In the genomic region with DNA sequence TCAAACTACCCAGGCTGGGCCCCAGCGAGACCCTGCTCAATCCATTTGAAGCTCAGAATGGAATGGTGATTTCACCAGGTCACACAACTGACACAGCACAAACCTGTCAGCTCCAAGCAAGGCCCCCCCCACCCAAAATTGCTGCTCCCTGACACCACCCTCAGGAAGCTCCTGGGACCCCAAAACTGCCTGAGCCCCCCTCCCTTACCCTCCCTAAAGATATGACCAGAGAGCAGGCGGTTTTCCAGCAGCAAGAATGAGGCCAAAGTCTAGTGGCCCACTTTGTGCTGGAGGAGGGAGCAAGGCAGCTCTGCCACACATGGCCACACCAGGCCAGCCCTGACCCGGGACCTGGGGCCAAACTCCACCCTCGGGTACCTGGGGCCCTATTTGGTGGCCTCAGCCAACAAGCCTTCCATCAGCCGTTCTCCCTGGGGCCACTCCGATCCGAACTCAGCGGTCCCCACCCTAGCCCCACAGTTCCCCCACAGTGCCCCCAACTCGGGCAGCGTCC, we compare ENCODE assay signal across 8 cellular contexts. TPM values are rescaled to one million over a fixed set of nuclear protein-coding genes. Genes with fewer than 3 reads are reported as not detected.
DNase-seq lines count a peak whose midpoint lies in the region; ATAC-seq, FAIRE-seq and TF ChIP-seq lines count a peak whose summit lies in the region.
"Had no signal": no experiment of that assay in that cellular context is flagged by ENCODE, and none has a peak within 500 bp of the region (broad histone marks: within the 10 kb centered on the region; RNA-seq: fewer than 3 reads in every experiment).

No MANE protein-coding gene starts in this region.

- peak overlapping the region; percentile 80; the same call in 1 of the 2 replicates for H3K27ac ChIP-seq in GM23338 (ENCODE audit: low read depth)

- peaks cover 52% of the 10 kb centered on the region for H3K79me2 ChIP-seq in GM23338 (replicated peaks; ENCODE audit: insufficient read depth)

- no peak overlapping the region for H3K27ac Mint-ChIP-seq in GM23338
- no peak overlapping the region for H3K27ac Mint-ChIP-seq in neural crest cell (ENCODE audit: unreplicated experiment)

- peaks cover 38% of the 10 kb centered on the region for H3F3A ChIP-seq in GM23338 (replicated peaks; ENCODE audit: low read depth)

- H3K36me3 Mint-ChIP-seq in GM23338 (ENCODE audit: low read depth) = peaks cover 15% of the 10 kb centered on the region
- H3K36me3 Mint-ChIP-seq in neural crest cell (ENCODE audit: low read depth) = peaks cover 3% of the 10 kb centered on the region

- H3K4me1 Mint-ChIP-seq in GM23338 (peaks cover 39% of the 10 kb centered on the region), neural crest cell (peaks cover 57% of the 10 kb centered on the region)

- FAIRE-seq in bronchial epithelial cell (lab: Jason Lieb, UNC) = no peak

- TF ChIP-seq CTCF in GM23338 (conservative IDR thresholded peaks at IDR 0.05; ENCODE audit: low read depth in 2 of 2) (no peak), bronchial epithelial cell (IDR thresholded peaks at IDR 0.05; ENCODE audit: insufficient read depth, low read length, severe bottlenecking) (no peak), neural crest cell (conservative IDR thresholded peaks at IDR 0.05) (no peak)

- H3K4me2 ChIP-seq in GM23338 = peak overlapping the region; percentile 93

- H3K9me2 ChIP-seq in GM23338 (ENCODE audit: insufficient read depth) = no peaks in the 10 kb centered on the region

- no peaks in the 10 kb centered on the region for H3K36me3 ChIP-seq in GM23338 (ENCODE audit: insufficient read depth)
- peaks cover 8% of the 10 kb centered on the region for H3K36me3 ChIP-seq in bronchial epithelial cell (ENCODE audit: control insufficient read depth, insufficient read depth, low read length)

- peaks cover 28% of the 10 kb centered on the region for H3K4me1 ChIP-seq in GM23338 (ENCODE audit: insufficient read depth)

- H3K4me3 Mint-ChIP-seq in GM23338 (peak overlapping the region; percentile 94), neural crest cell (peak overlapping the region; percentile 98)

- H4K20me1 ChIP-seq in GM23338 (replicated peaks; ENCODE audit: insufficient read depth) = peaks cover 15% of the 10 kb centered on the region; the same call in 1 of the 2 replicates

- ATAC-seq in GM23338 = no peak
- ATAC-seq in HG02885 (IDR thresholded peaks at IDR 0.05; ENCODE audit: poor library complexity, unreplicated experiment) = no peak

- H3K27me3 Mint-ChIP-seq in GM23338 (ENCODE audit: insufficient read depth, low read depth, poor library complexity) (peaks cover 27% of the 10 kb centered on the region), neural crest cell (ENCODE audit: low read depth) (peaks cover 9% of the 10 kb centered on the region)

- H3K4me3 ChIP-seq in GM23338 = peak overlapping the region; percentile 93
- peak overlapping the region; percentile 78 for H3K4me3 ChIP-seq in bronchial epithelial cell (ENCODE audit: low read depth, low read length)

- DNase-seq in GM23338 (ENCODE audit: low spot score) (no peak), bronchial epithelial cell (ENCODE audit: low read depth) (no peak), neural crest cell (ENCODE audit: low read depth, low spot score) (no peak), A172 (ENCODE audit: low spot score) (no peak), inferior parietal cortex (ENCODE audit: extremely low spot score) (no peak)
- DNase-seq: effector CD4-positive, alpha-beta T cell; NCI-H226 had no signal

- H3K27me3 ChIP-seq in GM23338 (ENCODE audit: insufficient read depth) = no peaks in the 10 kb centered on the region
- H3K27me3 ChIP-seq in bronchial epithelial cell (ENCODE audit: control insufficient read depth, insufficient read depth, low read length) = no peaks in the 10 kb centered on the region

- H3K9me3 Mint-ChIP-seq in GM23338 (no peaks in the 10 kb centered on the region), neural crest cell (no peaks in the 10 kb centered on the region)

- H2AFZ ChIP-seq in GM23338 = no peak overlapping the region

TF ChIP-seq in GM23338, 12 proteins besides CTCF, POLR2A, EP300 and RAD21 (continues in another document):
- TF ChIP-seq ETS1 (IDR thresholded peaks at IDR 0.05) (no peak), NANOG (IDR thresholded peaks at IDR 0.05; ENCODE audit: borderline replicate concordance) (no peak), STAT1 (IDR thresholded peaks at IDR 0.05; ENCODE audit: unreplicated experiment) (no peak), CREB1 (CRISPR knock-in tag; IDR thresholded peaks at IDR 0.05; ENCODE audit: low read depth) (no peak), EZH2 (IDR thresholded peaks at IDR 0.05; ENCODE audit: low read depth, unreplicated experiment) (no peak), ZNF114 (CRISPR knock-in tag; IDR thresholded peaks at IDR 0.05) (no peak), POLR2AphosphoS5 (IDR thresholded peaks at IDR 0.05; ENCODE audit: low read depth) (no peak)
- TF ChIP-seq, protein P1, sequence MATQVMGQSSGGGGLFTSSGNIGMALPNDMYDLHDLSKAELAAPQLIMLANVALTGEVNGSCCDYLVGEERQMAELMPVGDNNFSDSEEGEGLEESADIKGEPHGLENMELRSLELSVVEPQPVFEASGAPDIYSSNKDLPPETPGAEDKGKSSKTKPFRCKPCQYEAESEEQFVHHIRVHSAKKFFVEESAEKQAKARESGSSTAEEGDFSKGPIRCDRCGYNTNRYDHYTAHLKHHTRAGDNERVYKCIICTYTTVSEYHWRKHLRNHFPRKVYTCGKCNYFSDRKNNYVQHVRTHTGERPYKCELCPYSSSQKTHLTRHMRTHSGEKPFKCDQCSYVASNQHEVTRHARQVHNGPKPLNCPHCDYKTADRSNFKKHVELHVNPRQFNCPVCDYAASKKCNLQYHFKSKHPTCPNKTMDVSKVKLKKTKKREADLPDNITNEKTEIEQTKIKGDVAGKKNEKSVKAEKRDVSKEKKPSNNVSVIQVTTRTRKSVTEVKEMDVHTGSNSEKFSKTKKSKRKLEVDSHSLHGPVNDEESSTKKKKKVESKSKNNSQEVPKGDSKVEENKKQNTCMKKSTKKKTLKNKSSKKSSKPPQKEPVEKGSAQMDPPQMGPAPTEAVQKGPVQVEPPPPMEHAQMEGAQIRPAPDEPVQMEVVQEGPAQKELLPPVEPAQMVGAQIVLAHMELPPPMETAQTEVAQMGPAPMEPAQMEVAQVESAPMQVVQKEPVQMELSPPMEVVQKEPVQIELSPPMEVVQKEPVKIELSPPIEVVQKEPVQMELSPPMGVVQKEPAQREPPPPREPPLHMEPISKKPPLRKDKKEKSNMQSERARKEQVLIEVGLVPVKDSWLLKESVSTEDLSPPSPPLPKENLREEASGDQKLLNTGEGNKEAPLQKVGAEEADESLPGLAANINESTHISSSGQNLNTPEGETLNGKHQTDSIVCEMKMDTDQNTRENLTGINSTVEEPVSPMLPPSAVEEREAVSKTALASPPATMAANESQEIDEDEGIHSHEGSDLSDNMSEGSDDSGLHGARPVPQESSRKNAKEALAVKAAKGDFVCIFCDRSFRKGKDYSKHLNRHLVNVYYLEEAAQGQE (IDR thresholded peaks at IDR 0.05; ENCODE audit: unreplicated experiment) = no peak

RNA-seq across cellular contexts. Expression of gene NR2F6, which starts 2.3 kb away (rescaled TPM):
- total RNA-seq in GM23338 (2014; rRNA removed; shearing (Covaris generic)) = 172 and 209 TPM in 2 replicates
- polyA plus RNA-seq in GM23338 (2016; fragmentation: Nextera tagmentation; extraction: Ambion mirVana) = 64.0 and 67.4 TPM in 2 replicates
- total RNA-seq in bronchial epithelial cell (93.8 and 124 TPM in 2 replicates), neural crest cell (52.8 and 57.6 TPM in 2 replicates)
- 54.5 and 70.9 TPM in 2 replicates for total RNA-seq in A172 (2014; rRNA removed; shearing (Covaris generic))

RNA-seq across cellular contexts. Expression of gene OCEL1, which starts 17.4 kb away (rescaled TPM):
- 9.6 and 12.7 TPM in 2 replicates for total RNA-seq in GM23338 (2014; rRNA removed; shearing (Covaris generic))
- polyA plus RNA-seq in GM23338 (2016; fragmentation: Nextera tagmentation; extraction: Ambion mirVana) = 47.4 and 50.6 TPM in 2 replicates
- total RNA-seq in bronchial epithelial cell = 2.0 and 3.2 TPM in 2 replicates
- 10.4 and 12.0 TPM in 2 replicates for total RNA-seq in neural crest cell
- 3.1 and 4.7 TPM in 2 replicates for total RNA-seq in A172 (2014; rRNA removed; shearing (Covaris generic))

RNA-seq across cellular contexts. Expression of gene USHBP1, which starts 21.1 kb away (rescaled TPM):
- total RNA-seq in GM23338 (2014; rRNA removed; shearing (Covaris generic)) = 5.2 and 5.6 TPM in 2 replicates
- polyA plus RNA-seq in GM23338 (2016; fragmentation: Nextera tagmentation; extraction: Ambion mirVana) = 4.0 and 4.6 TPM in 2 replicates
- 0.13 TPM in 1 of 2 replicates, not detected in the other for total RNA-seq in bronchial epithelial cell
- total RNA-seq in neural crest cell = 0.23 and 0.57 TPM in 2 replicates
- not detected in 2 replicates for total RNA-seq in A172 (2014; rRNA removed; shearing (Covaris generic))

RNA-seq across cellular contexts. Expression of gene BABAM1, which starts 23.8 kb away (rescaled TPM):
- total RNA-seq in GM23338 (2014; rRNA removed; shearing (Covaris generic)) = 78.1 and 87.8 TPM in 2 replicates
- polyA plus RNA-seq in GM23338 (2016; fragmentation: Nextera tagmentation; extraction: Ambion mirVana) = 88.7 and 95.0 TPM in 2 replicates
- total RNA-seq in bronchial epithelial cell (45.8 and 60.9 TPM in 2 replicates), neural crest cell (79.1 and 89.3 TPM in 2 replicates)
- 161 and 209 TPM in 2 replicates for total RNA-seq in A172 (2014; rRNA removed; shearing (Covaris generic))

RNA-seq across cellular contexts. Expression of gene USE1, which starts 28.2 kb away (rescaled TPM):
- 13.7 and 15.5 TPM in 2 replicates for total RNA-seq in GM23338 (2014; rRNA removed; shearing (Covaris generic))
- 18.6 and 19.4 TPM in 2 replicates for polyA plus RNA-seq in GM23338 (2016; fragmentation: Nextera tagmentation; extraction: Ambion mirVana)
- 8.3 and 11.8 TPM in 2 replicates for total RNA-seq in bronchial epithelial cell
- 15.7 and 17.6 TPM in 2 replicates for total RNA-seq in neural crest cell
- 16.1 and 21.2 TPM in 2 replicates for total RNA-seq in A172 (2014; rRNA removed; shearing (Covaris generic))
